In genomic region chr4:186669159-186669720, GRCh38 we compare ENCODE assay signal across 8 cellular contexts. TPM values are rescaled to one million over a fixed set of nuclear protein-coding genes. Genes with fewer than 3 reads are reported as not detected.
DNase-seq lines count a peak whose midpoint lies in the region; ATAC-seq and TF ChIP-seq lines count a peak whose summit lies in the region.

No MANE protein-coding gene starts in this region.

- no peaks in the 10 kb centered on the region for H3F3A ChIP-seq in GM23338 (replicated peaks; ENCODE audit: low read depth)

- peak overlapping the region; percentile 68 for H3K4me3 Mint-ChIP-seq in GM23338
- no peak overlapping the region for H3K4me3 Mint-ChIP-seq in stimulated activated naive CD8-positive, alpha-beta T cell treated with anti-CD3 and anti-CD28 coated beads, Interleukin-15, amount 100 ng/mL, for 72 hours

- DNase-seq in GM23338 (ENCODE audit: low spot score) (peak; percentile 73), SHP77 treated with DMSO at 0.1 percent for 48 hours (lab: John Stamatoyannopoulos, UW) (peak; percentile 79), foreskin melanocyte (peak; percentile 57), psoas muscle (no peak), GM10266 (ENCODE audit: extremely low spot score) (no peak), vagina (ENCODE audit: extremely low spot score in 2 of 2) (no peak)
- DNase-seq in stimulated activated naive CD8-positive, alpha-beta T cell treated with anti-CD3 and anti-CD28 coated beads, Interleukin-15, amount 100 ng/mL, for 72 hours, result no peak

- H3K27ac Mint-ChIP-seq in GM23338, result peak overlapping the region; percentile 50; the same call in 1 of the 2 replicates
- H3K27ac Mint-ChIP-seq in stimulated activated naive CD8-positive, alpha-beta T cell treated with anti-CD3 and anti-CD28 coated beads, Interleukin-15, amount 100 ng/mL, for 72 hours, result no peak overlapping the region

- no peaks in the 10 kb centered on the region for H3K9me3 ChIP-seq in psoas muscle
- no peaks in the 10 kb centered on the region for H3K9me3 ChIP-seq in vagina

- peaks cover 11% of the 10 kb centered on the region for H3K36me3 Mint-ChIP-seq in GM23338 (ENCODE audit: low read depth)

- 53 to 57% (median 53%) methylated on average over 21 of the region's 21 CpGs for WGBS in psoas muscle, 3 donors

- H3K27ac ChIP-seq in GM23338 (ENCODE audit: low read depth), result no peak overlapping the region
- no peak overlapping the region for H3K27ac ChIP-seq in psoas muscle
- H3K27ac ChIP-seq in vagina, result no peak overlapping the region

- intact Hi-C loops in psoas muscle (cut with DNase I), result no loop called here
- intact Hi-C loops in vagina (cut with DNase I), result no loop called here

- H3K4me1 ChIP-seq in GM23338 (ENCODE audit: insufficient read depth), result peaks cover 37% of the 10 kb centered on the region
- peaks cover 3% of the 10 kb centered on the region for H3K4me1 ChIP-seq in psoas muscle
- peaks cover 4% of the 10 kb centered on the region for H3K4me1 ChIP-seq in vagina

- no peak for TF ChIP-seq POLR2A in vagina (IDR thresholded peaks at IDR 0.05)

- peaks cover 6% of the 10 kb centered on the region; the same call in 1 of the 2 replicates for H4K20me1 ChIP-seq in GM23338 (replicated peaks; ENCODE audit: insufficient read depth)

- H3K27me3 ChIP-seq in GM23338 (ENCODE audit: insufficient read depth) (no peaks in the 10 kb centered on the region), psoas muscle (ENCODE audit: insufficient read depth in 3 of 3, low read length in 2 of 3) (no peaks in the 10 kb centered on the region), vagina (no peaks in the 10 kb centered on the region)

- H3K79me2 ChIP-seq in GM23338 (replicated peaks; ENCODE audit: insufficient read depth), result peaks cover 70% of the 10 kb centered on the region

- no peak overlapping the region for H2AFZ ChIP-seq in GM23338

- H3K36me3 ChIP-seq in GM23338 (ENCODE audit: insufficient read depth) (no peaks in the 10 kb centered on the region), psoas muscle (ENCODE audit: insufficient read depth in 1 of 2, low read depth in 1 of 2) (no peaks in the 10 kb centered on the region), vagina (no peaks in the 10 kb centered on the region)

- no peaks in the 10 kb centered on the region for H3K9me2 ChIP-seq in GM23338 (ENCODE audit: insufficient read depth)

- no peaks in the 10 kb centered on the region for H3K9me3 Mint-ChIP-seq in GM23338
- H3K9me3 Mint-ChIP-seq in stimulated activated naive CD8-positive, alpha-beta T cell treated with anti-CD3 and anti-CD28 coated beads, Interleukin-15, amount 100 ng/mL, for 72 hours, result no peaks in the 10 kb centered on the region

- ATAC-seq in GM23338, result peak; percentile 98
- no peak for ATAC-seq in psoas muscle
- no peak for ATAC-seq in stimulated activated naive CD8-positive, alpha-beta T cell treated with anti-CD3 and anti-CD28 coated beads, Interleukin-15, amount 100 ng/mL, for 72 hours
- ATAC-seq in HG03457 (IDR thresholded peaks at IDR 0.05; ENCODE audit: unreplicated experiment), result no peak

- H3K4me3 ChIP-seq in GM23338 (peak overlapping the region; percentile 44), psoas muscle (no peak overlapping the region), vagina (no peak overlapping the region)

- H3K4me2 ChIP-seq in GM23338, result peak overlapping the region; percentile 72

- peaks cover 47% of the 10 kb centered on the region for H3K4me1 Mint-ChIP-seq in GM23338
- no peaks in the 10 kb centered on the region for H3K4me1 Mint-ChIP-seq in stimulated activated naive CD8-positive, alpha-beta T cell treated with anti-CD3 and anti-CD28 coated beads, Interleukin-15, amount 100 ng/mL, for 72 hours

- peaks cover 3% of the 10 kb centered on the region for H3K27me3 Mint-ChIP-seq in GM23338 (ENCODE audit: insufficient read depth, low read depth, poor library complexity)
- H3K27me3 Mint-ChIP-seq in stimulated activated naive CD8-positive, alpha-beta T cell treated with anti-CD3 and anti-CD28 coated beads, Interleukin-15, amount 100 ng/mL, for 72 hours, result no peaks in the 10 kb centered on the region

- TF ChIP-seq CTCF in GM23338 (conservative IDR thresholded peaks at IDR 0.05; ENCODE audit: low read depth in 2 of 2), result peak; percentile 37 to 47; a peak in 3 of 4 replicates
- TF ChIP-seq CTCF in psoas muscle (IDR thresholded peaks at IDR 0.05), result peak; percentile 50
- no peak for TF ChIP-seq CTCF in GM10266 (IDR thresholded peaks at IDR 0.05; ENCODE audit: control insufficient read depth, insufficient read depth, low read depth, missing control alignments)
- TF ChIP-seq CTCF in vagina (IDR thresholded peaks at IDR 0.05), result peak in 1 of 3 experiments; percentile 27

TF ChIP-seq in GM23338, 12 proteins besides CTCF, POLR2A, EP300 and RAD21:
- TF ChIP-seq ZNF114 (CRISPR knock-in tag; IDR thresholded peaks at IDR 0.05) (no peak), CREB1 (CRISPR knock-in tag; IDR thresholded peaks at IDR 0.05; ENCODE audit: low read depth) (peak; percentile 77), ZNF331 (CRISPR knock-in tag; IDR thresholded peaks at IDR 0.05; ENCODE audit: low read depth) (no peak)

RNA-seq across cellular contexts. Expression of gene FAT1, which starts 54.4 kb away (rescaled TPM):
- 124 and 137 TPM in 2 replicates for total RNA-seq in GM23338 (2014; rRNA removed; shearing (Covaris generic))
- 31.3 and 37.6 TPM in 2 replicates for polyA plus RNA-seq in GM23338 (2016; fragmentation: Nextera tagmentation; extraction: Ambion mirVana)
- total RNA-seq in psoas muscle, result 10 to 100 TPM in 1 of 4 donors, 1 to 10 TPM in 3; 2.9 to 11.5 (median 5.6) TPM
- 1 to 10 TPM; 1.8 to 4.0 (median 1.9) TPM for polyA plus RNA-seq in psoas muscle
- total RNA-seq in vagina, result 47.1 TPM

Comparison
In these comparisons a context has a peak if more than half of its experiments do, and no peak if none do; other contexts are left out.
1. DNase-seq: peak in GM23338 (single experiment), SHP77 treated with DMSO at 0.1 percent for 48 hours (single experiment) and foreskin melanocyte (single experiment); none in psoas muscle (0 of 2), stimulated activated naive CD8-positive, alpha-beta T cell treated with anti-CD3 and anti-CD28 coated beads, Interleukin-15, amount 100 ng/mL, for 72 hours (0 of 2), GM10266 (single experiment) and vagina (0 of 2).